ENCODE assay signal across 24 cellular contexts in the genomic region with DNA sequence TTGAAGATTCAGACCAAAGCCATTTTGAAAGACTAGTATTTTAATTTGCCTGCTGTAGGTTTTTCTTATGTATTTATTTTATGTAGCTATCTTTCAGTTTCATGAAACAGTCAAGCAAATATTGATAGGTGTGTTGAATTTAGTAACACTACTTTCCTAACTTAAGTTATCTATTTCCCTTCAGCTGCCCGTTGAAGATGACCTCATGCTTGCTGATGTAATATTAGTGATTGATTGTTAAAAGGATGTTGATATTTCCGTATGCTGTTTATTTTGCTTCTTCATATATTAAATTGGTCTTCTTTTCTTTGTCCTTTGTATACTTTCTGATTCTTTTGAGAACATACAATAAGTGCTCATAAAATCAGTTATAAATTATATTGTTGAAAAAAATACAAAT.
"Had no signal": no experiment of that assay in that cellular context is flagged by ENCODE, and none has a peak within 500 bp of the region (broad histone marks: within the 10 kb centered on the region; RNA-seq: fewer than 3 reads in every experiment).

No MANE protein-coding gene starts in this region.

- H3K27ac ChIP-seq: left ventricle myocardium inferior, lower lobe of right lung, ovary, psoas muscle, skin epidermis, spleen, testis, tibial artery had no signal

- H3K36me3 Mint-ChIP-seq: natural killer cell; stimulated activated memory B cell treated with anti-CD40 and anti-IgM and Interleukin-4, amounts not matched to agents 10 μg/mL and 1 μg/mL and 100 μg/mL, for 72 hours; type B pancreatic cell had no signal

- H3K4me3 Mint-ChIP-seq: effector memory CD8-positive, alpha-beta T cell; natural killer cell; stimulated activated memory B cell treated with anti-CD40 and anti-IgM and Interleukin-4, amounts not matched to agents 10 μg/mL and 1 μg/mL and 100 μg/mL, for 72 hours; type B pancreatic cell had no signal

- H3K36me3 ChIP-seq: left ventricle myocardium inferior, lower lobe of right lung, ovary, spleen, tibial artery had no signal

- H3K4me1 Mint-ChIP-seq: natural killer cell; stimulated activated memory B cell treated with anti-CD40 and anti-IgM and Interleukin-4, amounts not matched to agents 10 μg/mL and 1 μg/mL and 100 μg/mL, for 72 hours had no signal

- H3K4me1 ChIP-seq: left ventricle myocardium inferior, lower lobe of right lung, psoas muscle, spleen, testis, tibial artery had no signal

- H3K9me3 Mint-ChIP-seq: effector memory CD8-positive, alpha-beta T cell; stimulated activated memory B cell treated with anti-CD40 and anti-IgM and Interleukin-4, amounts not matched to agents 10 μg/mL and 1 μg/mL and 100 μg/mL, for 72 hours; type B pancreatic cell had no signal

- H3K9me3 ChIP-seq: lower lobe of right lung, ovary, psoas muscle, testis, tibial artery had no signal

- H3K27me3 ChIP-seq: ovary, spleen, testis, tibial artery had no signal

- DNase-seq: cortex of kidney; effector memory CD8-positive, alpha-beta T cell; head of caudate nucleus; left cardiac atrium; left ventricle myocardium inferior; lower lobe of right lung; natural killer cell; occipital lobe; ovary; posterior cingulate gyrus; psoas muscle; right cardiac atrium; spleen; stimulated activated CD4-positive, alpha-beta T cell treated with anti-CD3 and anti-CD28 coated beads, Interleukin-4, amount 100 ng/mL, for 4 hours; stimulated activated naive CD8-positive, alpha-beta T cell treated with anti-CD3 and anti-CD28 coated beads, Interleukin-15, Interleukin-2, amounts not matched to agents 100 U/mL and 50 U/mL, for 24 hours; substantia nigra; testis; tibial artery had no signal

- H3K27me3 Mint-ChIP-seq: effector memory CD8-positive, alpha-beta T cell; stimulated activated memory B cell treated with anti-CD40 and anti-IgM and Interleukin-4, amounts not matched to agents 10 μg/mL and 1 μg/mL and 100 μg/mL, for 72 hours; type B pancreatic cell had no signal

- FAIRE-seq: endometrium, frontal cortex, urothelium cell line had no signal

- H3K4me3 ChIP-seq: left ventricle myocardium inferior, lower lobe of right lung, ovary, psoas muscle, skin epidermis, spleen, testis, tibial artery had no signal

- ATAC-seq: effector memory CD8-positive, alpha-beta T cell; left cardiac atrium; lower lobe of right lung; natural killer cell; psoas muscle; right cardiac atrium; stimulated activated memory B cell treated with anti-CD40 and anti-IgM and Interleukin-4, amounts not matched to agents 10 μg/mL and 1 μg/mL and 100 μg/mL, for 72 hours; stimulated activated naive CD8-positive, alpha-beta T cell treated with anti-CD3 and anti-CD28 coated beads, Interleukin-15, Interleukin-2, amounts not matched to agents 100 U/mL and 50 U/mL, for 24 hours had no signal

- H3K27ac Mint-ChIP-seq: effector memory CD8-positive, alpha-beta T cell; natural killer cell; stimulated activated memory B cell treated with anti-CD40 and anti-IgM and Interleukin-4, amounts not matched to agents 10 μg/mL and 1 μg/mL and 100 μg/mL, for 72 hours; type B pancreatic cell had no signal
